In genomic region chr11:8910662-8911039, GRCh38 we compare ENCODE assay signal across 8 cellular contexts. TPM values are rescaled to one million over a fixed set of nuclear protein-coding genes. Genes with fewer than 3 reads are reported as not detected.
A peak's percentile ranks its signal among the peaks of the same experiment; 100 is the strongest.
DNase-seq lines count a peak whose midpoint lies in the region; TF ChIP-seq lines count a peak whose summit lies in the region.

No MANE protein-coding gene starts in this region.

- H3K9me3 ChIP-seq in neuron (ENCODE audit: low read length): no peaks in the 10 kb centered on the region

- peak overlapping the region; percentile 63 for H3K27ac Mint-ChIP-seq in activated CD4-positive, alpha-beta T cell treated with anti-CD3 and anti-CD28 coated beads, Interleukin-2, amount 10 ng/mL, durations not matched to agents 7 days and 5 days
- H3K27ac Mint-ChIP-seq in endothelial cell (ENCODE audit: unreplicated experiment): no peak overlapping the region

- peaks cover 60% of the 10 kb centered on the region for H3K4me1 Mint-ChIP-seq in activated CD4-positive, alpha-beta T cell treated with anti-CD3 and anti-CD28 coated beads, Interleukin-2, amount 10 ng/mL, durations not matched to agents 7 days and 5 days
- H3K4me1 Mint-ChIP-seq in endothelial cell (ENCODE audit: unreplicated experiment): peaks cover 21% of the 10 kb centered on the region

- no peak for TF ChIP-seq CTCF in endothelial cell (IDR thresholded peaks at IDR 0.05; ENCODE audit: unreplicated experiment)

- peak overlapping the region; percentile 92 for H3K4me3 Mint-ChIP-seq in activated CD4-positive, alpha-beta T cell treated with anti-CD3 and anti-CD28 coated beads, Interleukin-2, amount 10 ng/mL, durations not matched to agents 7 days and 5 days
- peak overlapping the region; percentile 88 for H3K4me3 Mint-ChIP-seq in endothelial cell (ENCODE audit: unreplicated experiment)

- H3K9me3 Mint-ChIP-seq in activated CD4-positive, alpha-beta T cell treated with anti-CD3 and anti-CD28 coated beads, Interleukin-2, amount 10 ng/mL, durations not matched to agents 7 days and 5 days: no peaks in the 10 kb centered on the region
- no peaks in the 10 kb centered on the region for H3K9me3 Mint-ChIP-seq in endothelial cell (ENCODE audit: unreplicated experiment)

- peak overlapping the region; percentile 86 for H3K4me3 ChIP-seq in neuron (ENCODE audit: low read length)

- H3K36me3 Mint-ChIP-seq in activated CD4-positive, alpha-beta T cell treated with anti-CD3 and anti-CD28 coated beads, Interleukin-2, amount 10 ng/mL, durations not matched to agents 7 days and 5 days (ENCODE audit: low read depth): peaks cover 10% of the 10 kb centered on the region
- no peaks in the 10 kb centered on the region for H3K36me3 Mint-ChIP-seq in endothelial cell (ENCODE audit: low read depth, unreplicated experiment)

- H3K4me1 ChIP-seq in neuron (ENCODE audit: insufficient read depth, low read length): peaks cover 10% of the 10 kb centered on the region

- no peaks in the 10 kb centered on the region for H3K27me3 ChIP-seq in neuron (ENCODE audit: insufficient read depth, low read length)

- CTCF ChIA-PET in activated CD4-positive, alpha-beta T cell treated with anti-CD3 and anti-CD28 coated beads, Interleukin-2, amount 10 ng/mL, durations not matched to agents 7 days and 5 days (lab: Charles Lee): interaction anchor here (0.6 kb wide), 1 partner anchor 582 kb away, joined by 3 read pairs; no protein-coding TSS in a partner anchor

- H3K27me3 Mint-ChIP-seq in activated CD4-positive, alpha-beta T cell treated with anti-CD3 and anti-CD28 coated beads, Interleukin-2, amount 10 ng/mL, durations not matched to agents 7 days and 5 days: peaks cover 9% of the 10 kb centered on the region
- peaks cover 8% of the 10 kb centered on the region for H3K27me3 Mint-ChIP-seq in endothelial cell (ENCODE audit: unreplicated experiment)

- no peak for DNase-seq in activated CD4-positive, alpha-beta T cell treated with anti-CD3 and anti-CD28 coated beads, Interleukin-2, amount 10 ng/mL, durations not matched to agents 7 days and 5 days
- no peak for DNase-seq in activated CD4-positive, alpha-beta T cell treated with anti-CD3 and anti-CD28 coated beads, Interleukin-2, amount 50 U/mL, for 48 hours
- DNase-seq in NAMALWA (ENCODE audit: low spot score) (peak; percentile 16), endothelial cell (ENCODE audit: low spot score) (no peak), NCI-H82 (lab: John Stamatoyannopoulos, UW) (no peak), AML-193 (lab: John Stamatoyannopoulos, UW) (no peak)
- DNase-seq in stimulated activated naive CD4-positive, alpha-beta T cell (lab: John Stamatoyannopoulos, UW): no peak

- peak overlapping the region; percentile 68 for H2AFZ ChIP-seq in neuron (ENCODE audit: low read depth, low read length)

- POLR2A ChIA-PET in activated CD4-positive, alpha-beta T cell treated with anti-CD3 and anti-CD28 coated beads, Interleukin-2, amount 10 ng/mL, durations not matched to agents 7 days and 5 days (lab: Charles Lee): no interaction called here

- H3K36me3 ChIP-seq in neuron (ENCODE audit: insufficient read depth, low read length): peaks cover 4% of the 10 kb centered on the region

RNA-seq across cellular contexts. Expression of gene AKIP1, which starts 0.3 kb away (rescaled TPM):
- total RNA-seq in activated CD4-positive, alpha-beta T cell treated with anti-CD3 and anti-CD28 coated beads, Interleukin-2, amount 10 ng/mL, durations not matched to agents 7 days and 5 days: 10 to 100 TPM; 30.0 to 35.0 TPM
- 20.8 TPM for total RNA-seq in endothelial cell (ENCODE audit: unreplicated experiment)

RNA-seq across cellular contexts. Expression of gene C11orf16, which starts 22.1 kb away (rescaled TPM):
- not detected for total RNA-seq in activated CD4-positive, alpha-beta T cell treated with anti-CD3 and anti-CD28 coated beads, Interleukin-2, amount 10 ng/mL, durations not matched to agents 7 days and 5 days
- not detected for total RNA-seq in endothelial cell (ENCODE audit: unreplicated experiment)

RNA-seq across cellular contexts. Expression of gene ASCL3, which starts 32.2 kb away (rescaled TPM):
- not detected for total RNA-seq in activated CD4-positive, alpha-beta T cell treated with anti-CD3 and anti-CD28 coated beads, Interleukin-2, amount 10 ng/mL, durations not matched to agents 7 days and 5 days
- not detected for total RNA-seq in endothelial cell (ENCODE audit: unreplicated experiment)

RNA-seq across cellular contexts. Expression of gene TMEM9B, which starts 53.6 kb away (rescaled TPM):
- 10 to 100 TPM; 27.7 to 35.2 TPM for total RNA-seq in activated CD4-positive, alpha-beta T cell treated with anti-CD3 and anti-CD28 coated beads, Interleukin-2, amount 10 ng/mL, durations not matched to agents 7 days and 5 days
- total RNA-seq in endothelial cell (ENCODE audit: unreplicated experiment): 23.4 TPM
